2 cellular contexts compared by ENCODE assay signal in the genomic region with DNA sequence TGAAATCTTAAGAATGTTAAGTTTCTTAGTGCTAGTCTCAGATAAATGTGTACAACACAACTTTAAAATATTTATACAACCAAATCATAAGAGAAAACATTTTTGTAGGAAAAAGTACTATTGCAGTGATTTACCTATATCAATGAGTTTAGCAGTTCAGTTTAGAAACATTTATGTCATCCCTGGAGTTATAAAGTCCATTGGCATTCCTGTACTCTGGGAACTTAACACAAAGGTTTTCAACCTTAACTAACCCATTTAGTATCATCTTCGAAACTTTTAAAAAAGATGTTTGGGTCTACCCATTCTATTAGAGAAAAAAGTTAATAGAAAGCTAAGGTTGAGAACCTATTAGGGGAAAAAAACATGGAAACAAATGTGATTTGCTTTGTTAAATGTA.
TF ChIP-seq lines count a peak whose summit lies in the region.

No MANE protein-coding gene starts in this region.

TF ChIP-seq in A549, 52 proteins besides CTCF, POLR2A, EP300 and RAD21:
- TF ChIP-seq SMC3 (IDR thresholded peaks at IDR 0.05) (no peak), NPAS2 (CRISPR knock-in tag; IDR thresholded peaks at IDR 0.05; ENCODE audit: borderline replicate concordance) (no peak), RNF2 (IDR thresholded peaks at IDR 0.05; ENCODE audit: borderline replicate concordance, low read depth) (no peak), HOXB13 (CRISPR knock-in tag; IDR thresholded peaks at IDR 0.05; ENCODE audit: low read depth) (no peak), ZFP36 (IDR thresholded peaks at IDR 0.05; ENCODE audit: borderline replicate concordance, partially characterized antibody) (no peak), CHD2 (IDR thresholded peaks at IDR 0.05; ENCODE audit: low read length, partially characterized antibody) (no peak), HOXA7 (CRISPR knock-in tag; IDR thresholded peaks at IDR 0.05) (no peak), NR3C1 (IDR thresholded peaks at IDR 0.05) (no peak), REST (IDR thresholded peaks at IDR 0.05) (no peak), BHLHE40 (IDR thresholded peaks at IDR 0.05; ENCODE audit: low read depth, low read length) (no peak), RARB (CRISPR knock-in tag; IDR thresholded peaks at IDR 0.05) (no peak), HEYL (CRISPR knock-in tag; IDR thresholded peaks at IDR 0.05) (no peak), CEBPB (IDR thresholded peaks at IDR 0.05) (no peak), ZSCAN20 (CRISPR knock-in tag; IDR thresholded peaks at IDR 0.05) (no peak), PHF8 (IDR thresholded peaks at IDR 0.05; ENCODE audit: borderline replicate concordance, low read depth) (no peak), BCL3 (IDR thresholded peaks at IDR 0.05) (no peak)
- TF ChIP-seq, protein P1, sequence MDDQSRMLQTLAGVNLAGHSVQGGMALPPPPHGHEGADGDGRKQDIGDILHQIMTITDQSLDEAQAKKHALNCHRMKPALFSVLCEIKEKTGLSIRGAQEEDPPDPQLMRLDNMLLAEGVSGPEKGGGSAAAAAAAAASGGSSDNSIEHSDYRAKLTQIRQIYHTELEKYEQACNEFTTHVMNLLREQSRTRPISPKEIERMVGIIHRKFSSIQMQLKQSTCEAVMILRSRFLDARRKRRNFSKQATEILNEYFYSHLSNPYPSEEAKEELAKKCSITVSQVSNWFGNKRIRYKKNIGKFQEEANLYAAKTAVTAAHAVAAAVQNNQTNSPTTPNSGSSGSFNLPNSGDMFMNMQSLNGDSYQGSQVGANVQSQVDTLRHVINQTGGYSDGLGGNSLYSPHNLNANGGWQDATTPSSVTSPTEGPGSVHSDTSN (IDR thresholded peaks at IDR 0.05), result no peak

TF ChIP-seq in GM12878, 131 proteins besides CTCF, POLR2A, EP300 and RAD21:
- TF ChIP-seq NKRF (conservative IDR thresholded peaks at IDR 0.05) (no peak), PAX5 (IDR thresholded peaks at IDR 0.05; ENCODE audit: borderline replicate concordance, low read depth, low read length) (no peak), PML (IDR thresholded peaks at IDR 0.05; ENCODE audit: low read length) (no peak), YY1 (IDR thresholded peaks at IDR 0.05; ENCODE audit: low read depth, low read length) (no peak), STAT3 (IDR thresholded peaks at IDR 0.05; ENCODE audit: low read depth, low read length) (no peak), CHD2 (IDR thresholded peaks at IDR 0.05; ENCODE audit: borderline replicate concordance, low read depth, low read length) (no peak), RB1 (IDR thresholded peaks at IDR 0.05; ENCODE audit: borderline replicate concordance) (no peak), RELA (IDR thresholded peaks at IDR 0.05; ENCODE audit: borderline replicate concordance, partially characterized antibody) (no peak), ZSCAN29 (IDR thresholded peaks at IDR 0.05) (no peak), DPF2 (IDR thresholded peaks at IDR 0.05) (no peak), CUX1 (IDR thresholded peaks at IDR 0.05; ENCODE audit: insufficient replicate concordance, low read depth, low read length) (no peak), NR2C2 (IDR thresholded peaks at IDR 0.05; ENCODE audit: borderline replicate concordance, control insufficient read depth, insufficient read length, low read depth) (no peak), SMAD5 (IDR thresholded peaks at IDR 0.05; ENCODE audit: low read depth) (no peak), ZNF622 (IDR thresholded peaks at IDR 0.05) (no peak)
- TF ChIP-seq, protein P2, sequence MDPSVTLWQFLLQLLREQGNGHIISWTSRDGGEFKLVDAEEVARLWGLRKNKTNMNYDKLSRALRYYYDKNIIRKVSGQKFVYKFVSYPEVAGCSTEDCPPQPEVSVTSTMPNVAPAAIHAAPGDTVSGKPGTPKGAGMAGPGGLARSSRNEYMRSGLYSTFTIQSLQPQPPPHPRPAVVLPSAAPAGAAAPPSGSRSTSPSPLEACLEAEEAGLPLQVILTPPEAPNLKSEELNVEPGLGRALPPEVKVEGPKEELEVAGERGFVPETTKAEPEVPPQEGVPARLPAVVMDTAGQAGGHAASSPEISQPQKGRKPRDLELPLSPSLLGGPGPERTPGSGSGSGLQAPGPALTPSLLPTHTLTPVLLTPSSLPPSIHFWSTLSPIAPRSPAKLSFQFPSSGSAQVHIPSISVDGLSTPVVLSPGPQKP (IDR thresholded peaks at IDR 0.05; ENCODE audit: low read depth, low read length), result no peak
